ENCODE assay signal across 18 cellular contexts in the genomic region with DNA sequence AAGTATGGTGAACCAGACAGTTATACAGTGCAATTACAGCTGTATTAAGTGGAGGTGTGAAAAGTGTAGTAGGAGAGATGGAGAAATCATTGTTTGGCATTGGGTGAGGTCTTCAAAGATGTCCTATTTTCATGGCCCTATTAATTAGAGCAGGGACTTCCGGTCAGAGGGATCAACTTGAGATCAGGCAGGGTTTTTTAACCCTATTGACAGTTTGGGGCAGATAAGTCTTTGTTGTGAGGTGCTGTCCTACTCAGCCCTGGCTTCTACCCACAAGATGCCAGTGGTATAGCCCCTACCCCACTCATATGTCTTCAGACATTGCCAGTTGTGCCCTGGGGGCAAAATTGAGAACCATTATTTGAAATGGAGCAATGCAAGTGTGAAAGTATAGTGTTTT. TPM values are rescaled to one million over a fixed set of nuclear protein-coding genes. Genes with fewer than 3 reads are reported as not detected.
A peak's percentile ranks its signal among the peaks of the same experiment; 100 is the strongest.
DNase-seq lines count a peak whose midpoint lies in the region; ATAC-seq, FAIRE-seq and TF ChIP-seq lines count a peak whose summit lies in the region.
"Had no signal": no experiment of that assay in that cellular context is flagged by ENCODE, and none has a peak within 500 bp of the region (broad histone marks: within the 10 kb centered on the region; RNA-seq: fewer than 3 reads in every experiment).

No MANE protein-coding gene starts in this region.

- peaks cover 23% of the 10 kb centered on the region for H3K4me1 ChIP-seq in iPS-20b (ENCODE audit: insufficient read depth, low read length)
- H3K4me1 ChIP-seq in HepG2 (ENCODE audit: insufficient read depth, low read length) = peaks cover 49% of the 10 kb centered on the region

- peaks cover 38% of the 10 kb centered on the region for H3K36me3 ChIP-seq in iPS-20b (ENCODE audit: insufficient read depth, low read depth, low read length)
- no peaks in the 10 kb centered on the region; a peak in 1 of 5 replicates for H3K36me3 ChIP-seq in HepG2 (replicated peaks in 1 of 2; ENCODE audit: control insufficient read depth in 1 of 2, insufficient read depth in 2 of 2, low read length in 2 of 2)
- H3K36me3 ChIP-seq: colonic mucosa, vagina had no signal

- H3K79me2 ChIP-seq in HepG2 (ENCODE audit: insufficient read depth, low read length) = peaks cover 93% of the 10 kb centered on the region

- in situ Hi-C loops in HepG2 (cut with HindIII; ENCODE audit: extremely low pct_ligation_motif_present, low pct_unique_long_range_greater_than_20kb) = no loop called here

- H4K20me1 ChIP-seq in HepG2 (ENCODE audit: insufficient read depth, low read length) = peaks cover 81% of the 10 kb centered on the region

- no peak for TF ChIP-seq RAD21 in HepG2 (CRISPR knock-in tag; IDR thresholded peaks at IDR 0.05)

- H3K27me3 ChIP-seq in iPS-20b (ENCODE audit: insufficient read depth, low read length) (no peaks in the 10 kb centered on the region), HepG2 (ENCODE audit: control insufficient read depth in 1 of 2, insufficient read depth in 2 of 2, low read length in 2 of 2) (no peaks in the 10 kb centered on the region)
- H3K27me3 ChIP-seq: colonic mucosa, vagina had no signal

- POLR2A ChIA-PET in HepG2 (lab: Yijun Ruan, JAX) = interaction anchor here (1.9 kb wide), 1 partner anchor 10 kb away, joined by 7 read pairs; the partner anchor contains the start of gene USP9X

- peaks cover 13% of the 10 kb centered on the region for H3K36me3 Mint-ChIP-seq in stimulated activated naive CD8-positive, alpha-beta T cell treated with anti-CD3 and anti-CD28 coated beads, Interleukin-15, Interleukin-2, amounts not matched to agents 100 ng/mL and 50 ng/mL, for 24 hours (ENCODE audit: low read depth)
- H3K36me3 Mint-ChIP-seq in activated T-helper 2 cell treated with anti-CD3 and anti-CD28 coated beads, Interferon-gamma antibody, Interleukin-2, Interleukin-4, amounts not matched to agents 10 μg/mL and 5 μg/mL and 100 μg/mL, durations not matched to agents 14 hours and 24 hours and 36 hours (ENCODE audit: low read depth) = peaks cover 7% of the 10 kb centered on the region

- no peak overlapping the region for H3K4me3 Mint-ChIP-seq in stimulated activated naive CD8-positive, alpha-beta T cell treated with anti-CD3 and anti-CD28 coated beads, Interleukin-15, Interleukin-2, amounts not matched to agents 100 ng/mL and 50 ng/mL, for 24 hours
- H3K4me3 Mint-ChIP-seq in activated T-helper 2 cell treated with anti-CD3 and anti-CD28 coated beads, Interferon-gamma antibody, Interleukin-2, Interleukin-4, amounts not matched to agents 10 μg/mL and 5 μg/mL and 100 μg/mL, durations not matched to agents 14 hours and 24 hours and 36 hours (ENCODE audit: low read depth) = no peak overlapping the region

- H3K9me3 ChIP-seq in iPS-20b (ENCODE audit: insufficient read depth, low read depth, low read length) = no peaks in the 10 kb centered on the region
- H3K9me3 ChIP-seq in HepG2 (ENCODE audit: low read length) = no peaks in the 10 kb centered on the region
- H3K9me3 ChIP-seq: colonic mucosa, vagina had no signal

- BruUV-seq in HepG2 (replicated peaks; lab: Mats Ljungman, UMichigan) = no TSS peak

- H3K9ac ChIP-seq in iPS-20b (ENCODE audit: low read depth, low read length) (no peak overlapping the region), HepG2 (ENCODE audit: insufficient read depth, low read depth, low read length) (no peak overlapping the region)

- TF ChIP-seq POLR2A in HepG2 (IDR thresholded peaks at IDR 0.05; ENCODE audit: insufficient read depth in 1 of 2, low read depth in 2 of 2, low read length in 2 of 2) = no peak

- no peak for FAIRE-seq in HepG2 (lab: Jason Lieb, UNC)
- FAIRE-seq: G401.6, RCC 7860 had no signal

- no peaks in the 10 kb centered on the region for H3K27me3 Mint-ChIP-seq in stimulated activated naive CD8-positive, alpha-beta T cell treated with anti-CD3 and anti-CD28 coated beads, Interleukin-15, Interleukin-2, amounts not matched to agents 100 ng/mL and 50 ng/mL, for 24 hours
- H3K27me3 Mint-ChIP-seq in activated T-helper 2 cell treated with anti-CD3 and anti-CD28 coated beads, Interferon-gamma antibody, Interleukin-2, Interleukin-4, amounts not matched to agents 10 μg/mL and 5 μg/mL and 100 μg/mL, durations not matched to agents 14 hours and 24 hours and 36 hours (ENCODE audit: low read depth) = no peaks in the 10 kb centered on the region
- H3K27me3 Mint-ChIP-seq: IgD-negative memory B cell had no signal

- H2AFZ ChIP-seq in HepG2 (ENCODE audit: low read length) = no peak overlapping the region

- CTCF ChIA-PET in HepG2 (lab: Yijun Ruan, JAX; ENCODE audit: low intra/inter-chr PET ratio, low total read pairs) = no interaction called here

- no peak overlapping the region for H3K4me2 ChIP-seq in HepG2 (ENCODE audit: low read depth, low read length)

- ATAC-seq in stimulated activated naive CD8-positive, alpha-beta T cell treated with anti-CD3 and anti-CD28 coated beads, Interleukin-15, Interleukin-2, amounts not matched to agents 100 U/mL and 50 U/mL, for 24 hours = no peak
- ATAC-seq in HepG2 = no peak
- no peak for ATAC-seq in HG03135 (IDR thresholded peaks at IDR 0.05; ENCODE audit: unreplicated experiment)
- ATAC-seq: HCT116 had no signal

- no peaks in the 10 kb centered on the region for H3K9me3 Mint-ChIP-seq in stimulated activated naive CD8-positive, alpha-beta T cell treated with anti-CD3 and anti-CD28 coated beads, Interleukin-15, Interleukin-2, amounts not matched to agents 100 ng/mL and 50 ng/mL, for 24 hours
- no peaks in the 10 kb centered on the region for H3K9me3 Mint-ChIP-seq in activated T-helper 2 cell treated with anti-CD3 and anti-CD28 coated beads, Interferon-gamma antibody, Interleukin-2, Interleukin-4, amounts not matched to agents 10 μg/mL and 5 μg/mL and 100 μg/mL, durations not matched to agents 14 hours and 24 hours and 36 hours
- H3K9me3 Mint-ChIP-seq: IgD-negative memory B cell had no signal

- H3K27ac Mint-ChIP-seq in stimulated activated naive CD8-positive, alpha-beta T cell treated with anti-CD3 and anti-CD28 coated beads, Interleukin-15, Interleukin-2, amounts not matched to agents 100 ng/mL and 50 ng/mL, for 24 hours = peak overlapping the region; percentile 34
- H3K27ac Mint-ChIP-seq in activated T-helper 2 cell treated with anti-CD3 and anti-CD28 coated beads, Interferon-gamma antibody, Interleukin-2, Interleukin-4, amounts not matched to agents 10 μg/mL and 5 μg/mL and 100 μg/mL, durations not matched to agents 14 hours and 24 hours and 36 hours = peak overlapping the region; percentile 36
- H3K27ac Mint-ChIP-seq: IgD-negative memory B cell had no signal

- H3K27ac ChIP-seq in iPS-20b (ENCODE audit: low read length) (no peak overlapping the region), HepG2 (ENCODE audit: extremely low read length, insufficient read depth, low read length) (no peak overlapping the region)
- H3K27ac ChIP-seq: colonic mucosa, vagina had no signal

- intact Hi-C loops in activated T-helper 2 cell treated with anti-CD3 and anti-CD28 coated beads, Interferon-gamma antibody, Interleukin-2, Interleukin-4, amounts not matched to agents 10 μg/mL and 5 μg/mL and 100 μg/mL, durations not matched to agents 14 hours and 24 hours and 36 hours (cut with micrococcal nuclease) = no loop called here
- intact Hi-C loops in HepG2 (cut with micrococcal nuclease; ENCODE audit: unreplicated experiment) = no loop called here

- 63% methylated on average over 1 of the region's 1 CpG for WGBS in HepG2 (ENCODE audit: low lambda C conversion rate)

- TF ChIP-seq CTCF in HepG2 (CRISPR knock-in tag; IDR thresholded peaks at IDR 0.05) = no peak

- no peak for DNase-seq in stimulated activated naive CD8-positive, alpha-beta T cell treated with anti-CD3 and anti-CD28 coated beads, Interleukin-15, Interleukin-2, amounts not matched to agents 100 U/mL and 50 U/mL, for 24 hours
- no peak for DNase-seq in activated T-helper 2 cell treated with anti-CD3 and anti-CD28 coated beads, Interferon-gamma antibody, Interleukin-2, Interleukin-4, amounts not matched to agents 10 μg/mL and 5 μg/mL and 100 μg/mL, durations not matched to agents 14 hours and 24 hours and 36 hours (ENCODE audit: low spot score)
- DNase-seq in HepG2 (ENCODE audit: low spot score) (no peak), amygdala (lab: John Stamatoyannopoulos, UW) (no peak)
- no peak for DNase-seq in activated CD4-positive, CD25-positive, alpha-beta regulatory T cell treated with anti-CD3 and anti-CD28 coated beads, Interleukin-2, amount 50 U/mL, for 72 hours
- DNase-seq: amniotic stem cell, colonic mucosa, erythroblast, NCI-H774, posterior cingulate gyrus had no signal

- peaks cover 81% of the 10 kb centered on the region for H3K4me1 Mint-ChIP-seq in stimulated activated naive CD8-positive, alpha-beta T cell treated with anti-CD3 and anti-CD28 coated beads, Interleukin-15, Interleukin-2, amounts not matched to agents 100 ng/mL and 50 ng/mL, for 24 hours (ENCODE audit: low read depth)
- H3K4me1 Mint-ChIP-seq in activated T-helper 2 cell treated with anti-CD3 and anti-CD28 coated beads, Interferon-gamma antibody, Interleukin-2, Interleukin-4, amounts not matched to agents 10 μg/mL and 5 μg/mL and 100 μg/mL, durations not matched to agents 14 hours and 24 hours and 36 hours (ENCODE audit: low read depth) = peaks cover 36% of the 10 kb centered on the region

- no peak for TF ChIP-seq EP300 in HepG2 (IDR thresholded peaks at IDR 0.05; ENCODE audit: low read depth in 2 of 2, low read length in 2 of 2)
- no peak for TF ChIP-seq EP300 in HepG2 (CRISPR knock-in tag; IDR thresholded peaks at IDR 0.05; ENCODE audit: borderline replicate concordance)

- peak overlapping the region; percentile 8; the same call in 1 of the 2 replicates for H3K4me3 ChIP-seq in iPS-20b (ENCODE audit: low read length)
- H3K4me3 ChIP-seq in HepG2 (replicated peaks in 1 of 3; ENCODE audit: insufficient read depth in 1 of 3, low read depth in 2 of 3, low read length in 3 of 3) = no peak overlapping the region
- H3K4me3 ChIP-seq: colonic mucosa, vagina had no signal

RNA-seq across cellular contexts. Expression of gene USP9X, which starts 9.9 kb away (rescaled TPM):
- 53.4 and 54.4 TPM in 2 replicates for total RNA-seq in activated T-helper 2 cell treated with anti-CD3 and anti-CD28 coated beads, Interferon-gamma antibody, Interleukin-2, Interleukin-4, amounts not matched to agents 10 μg/mL and 5 μg/mL and 100 μg/mL, durations not matched to agents 14 hours and 24 hours and 36 hours
- 40.5 and 81.0 TPM in 2 replicates for total RNA-seq in HepG2 (2016; rRNA removed; fragmentation: Illumina TruSeq; extraction: Trizol)
- 3.8 and 4.7 TPM in 2 replicates for total RNA-seq in HepG2 (2016; cell fraction: cytosol; rRNA removed; fragmentation: Illumina TruSeq; extraction: Trizol; ENCODE audit: low read depth)
- 39.4 and 75.2 TPM in 2 replicates for total RNA-seq in HepG2 (2016; cell fraction: insoluble cytoplasmic fraction; rRNA removed; fragmentation: Illumina TruSeq; extraction: Trizol)
- 12.7 TPM in 2 replicates for total RNA-seq in HepG2 (2016; cell fraction: membrane; rRNA removed; fragmentation: Illumina TruSeq; extraction: Trizol)
- total RNA-seq in HepG2 (2016; cell fraction: nucleus; rRNA removed; fragmentation: Illumina TruSeq; extraction: Trizol) = 41.9 and 52.3 TPM in 2 replicates
- polyA plus RNA-seq in HepG2 (2011; rRNA removed) = 20.7 and 22.2 TPM in 2 replicates
- polyA plus RNA-seq in HepG2 (2011; cell fraction: cytosol; rRNA removed) = 9.5 and 16.8 TPM in 2 replicates
- polyA plus RNA-seq in HepG2 (2011; cell fraction: nucleus; rRNA removed) = 14.6 and 21.3 TPM in 2 replicates
- polyA plus RNA-seq in HepG2 (2012) = 24.5 and 29.6 TPM in 2 replicates
- 0.76 and 1.8 TPM in 2 replicates for polyA plus RNA-seq in HepG2 (2016; cell fraction: cytosol; fragmentation: Illumina TruSeq; extraction: Trizol; ENCODE audit: low read depth)
- polyA plus RNA-seq in HepG2 (2016; cell fraction: insoluble cytoplasmic fraction; fragmentation: Illumina TruSeq; extraction: Trizol; ENCODE audit: low read depth) = 29.7 and 29.8 TPM in 2 replicates
- polyA plus RNA-seq in HepG2 (2016; cell fraction: membrane; fragmentation: Illumina TruSeq; extraction: Trizol; ENCODE audit: low read depth) = 2.9 and 3.9 TPM in 2 replicates
- 26.5 and 29.5 TPM in 2 replicates for polyA plus RNA-seq in HepG2 (2016; cell fraction: nucleus; fragmentation: Illumina TruSeq; extraction: Trizol; ENCODE audit: insufficient read depth, low read depth)
- 180 and 267 TPM in 2 replicates for polyA minus RNA-seq in HepG2 (2011; rRNA and poly(A)+ RNA removed; ENCODE audit: low replicate concordance)
- 62.3 and 83.0 TPM in 2 replicates for polyA minus RNA-seq in HepG2 (2011; cell fraction: cytosol; rRNA and poly(A)+ RNA removed)
- 121 and 148 TPM in 2 replicates for polyA minus RNA-seq in HepG2 (2011; cell fraction: nucleus; rRNA and poly(A)+ RNA removed)
